ENCODE assay signal across 31 cellular contexts in the genomic region with DNA sequence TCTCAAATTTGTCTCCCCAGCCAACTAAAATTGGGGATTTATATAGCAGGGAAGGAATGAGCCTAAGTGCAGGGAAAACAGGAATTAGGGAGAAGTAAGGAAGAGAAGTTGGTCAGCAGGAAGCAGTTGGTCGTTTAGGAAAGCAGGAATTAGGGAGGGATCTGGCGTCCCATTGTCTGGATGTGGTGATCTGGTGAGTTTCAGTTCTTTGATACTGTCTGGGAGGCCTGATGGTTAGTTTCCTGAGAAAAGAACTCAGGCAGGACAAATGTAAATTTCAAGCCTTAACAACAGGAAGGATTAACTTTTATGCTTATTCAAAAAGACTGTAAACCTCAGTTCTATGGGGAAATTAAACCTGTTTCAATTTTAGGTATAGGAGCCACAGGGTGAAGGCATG.
"Had no signal": no experiment of that assay in that cellular context is flagged by ENCODE, and none has a peak within 500 bp of the region (broad histone marks: within the 10 kb centered on the region; RNA-seq: fewer than 3 reads in every experiment).

No MANE protein-coding gene starts in this region.

- H3K27me3 ChIP-seq: ascending aorta, brain microvascular endothelial cell, dorsolateral prefrontal cortex, gastrocnemius medialis, left lung, stomach, thyroid gland, upper lobe of left lung had no signal

- DNase-seq: activated CD4-positive, alpha-beta memory T cell treated with anti-CD3 and anti-CD28 coated beads for 36 hours; activated CD4-positive, alpha-beta T cell treated with anti-CD3 and anti-CD28 coated beads, Interleukin-2, amount 10 ng/mL, durations not matched to agents 24 days and 14 days; activated CD4-positive, CD25-positive, alpha-beta regulatory T cell treated with anti-CD3 and anti-CD28 coated beads, Interleukin-2, amount 50 U/mL, for 72 hours; activated CD8-positive, alpha-beta memory T cell treated with anti-CD3 and anti-CD28 coated beads, Interleukin-2, amount 50 U/mL, for 4 hours; activated effector memory CD4-positive, alpha-beta T cell treated with anti-CD3 and anti-CD28 coated beads, Interleukin-2, amount 50 U/mL, for 16 hours; activated naive CD4-positive, alpha-beta T cell treated with anti-CD3 and anti-CD28 coated beads, Interleukin-2, amount 10 ng/mL, durations not matched to agents 7 days and 5 days; activated naive CD8-positive, alpha-beta T cell treated with anti-CD3 and anti-CD28 coated beads, Interleukin-2, amount 10 ng/mL, durations not matched to agents 7 days and 5 days; activated T-cell treated with anti-CD3 and anti-CD28 coated beads, Interleukin-2, amount 50 U/mL, for 1 hour; dorsolateral prefrontal cortex; effector memory CD4-positive, alpha-beta T cell; erythroblast; gastrocnemius medialis; hypothalamus; kidney glomerular epithelial cell; left lung; naive B cell; nucleus accumbens; psoas muscle; stimulated activated CD4-positive, alpha-beta T cell treated with anti-CD3 and anti-CD28 coated beads, Interleukin-15, amount 100 ng/mL, for 24 hours; stimulated activated CD4-positive, alpha-beta T cell treated with anti-CD3 and anti-CD28 coated beads, Interleukin-2, amount 100 ng/mL, for 24 hours; stimulated activated naive B cell treated with anti-CD40 and anti-IgM and Interleukin-4, amounts not matched to agents 10 μg/mL and 1 μg/mL and 100 μg/mL, for 72 hours; stomach; thyroid gland; upper lobe of left lung; WERI-Rb-1 had no signal

- H3K4me1 ChIP-seq: ascending aorta, gastrocnemius medialis, left lung, parathyroid adenoma, psoas muscle, stomach, thyroid gland, upper lobe of left lung had no signal

- H3K27ac ChIP-seq: brain microvascular endothelial cell, coronary artery, dorsolateral prefrontal cortex, gastrocnemius medialis, left lung, parathyroid adenoma, psoas muscle, stomach, thyroid gland, upper lobe of left lung, WERI-Rb-1 had no signal

- H3K9ac ChIP-seq: parathyroid adenoma had no signal

- H3K9me3 Mint-ChIP-seq: activated CD4-positive, alpha-beta T cell treated with anti-CD3 and anti-CD28 coated beads, Interleukin-2, amount 10 ng/mL, durations not matched to agents 24 days and 14 days; activated naive CD4-positive, alpha-beta T cell treated with anti-CD3 and anti-CD28 coated beads, Interleukin-2, amount 10 ng/mL, durations not matched to agents 7 days and 5 days; activated naive CD8-positive, alpha-beta T cell treated with anti-CD3 and anti-CD28 coated beads, Interleukin-2, amount 10 ng/mL, durations not matched to agents 7 days and 5 days; activated T-helper 1 cell treated with anti-CD3 and anti-CD28 coated beads, Interleukin-12 subunit alpha, Interleukin-12 subunit beta, Interleukin-2, Interleukin-4 antibody, amounts not matched to agents 30 ng/mL and 10 ng/mL and 1 ng/mL, durations not matched to agents 14 hours and 24 hours and 36 hours; stimulated activated naive B cell treated with anti-CD40 and anti-IgM and Interleukin-4, amounts not matched to agents 10 μg/mL and 1 μg/mL and 100 μg/mL, for 72 hours had no signal

- H3K4me1 Mint-ChIP-seq: activated CD4-positive, alpha-beta T cell treated with anti-CD3 and anti-CD28 coated beads, Interleukin-2, amount 10 ng/mL, durations not matched to agents 24 days and 14 days; activated naive CD4-positive, alpha-beta T cell treated with anti-CD3 and anti-CD28 coated beads, Interleukin-2, amount 10 ng/mL, durations not matched to agents 7 days and 5 days; activated naive CD8-positive, alpha-beta T cell treated with anti-CD3 and anti-CD28 coated beads, Interleukin-2, amount 10 ng/mL, durations not matched to agents 7 days and 5 days; naive B cell; stimulated activated naive B cell treated with anti-CD40 and anti-IgM and Interleukin-4, amounts not matched to agents 10 μg/mL and 1 μg/mL and 100 μg/mL, for 72 hours had no signal

- H2AFZ ChIP-seq: parathyroid adenoma had no signal

- H3K36me3 ChIP-seq: ascending aorta, brain microvascular endothelial cell, gastrocnemius medialis, left lung, stomach, thyroid gland, upper lobe of left lung, WERI-Rb-1 had no signal

- H3K9me3 ChIP-seq: ascending aorta, gastrocnemius medialis, psoas muscle, thyroid gland had no signal

- H3K4me3 Mint-ChIP-seq: activated CD4-positive, alpha-beta memory T cell treated with anti-CD3 and anti-CD28 coated beads for 36 hours; activated CD4-positive, alpha-beta T cell treated with anti-CD3 and anti-CD28 coated beads, Interleukin-2, amount 10 ng/mL, durations not matched to agents 24 days and 14 days; activated naive CD4-positive, alpha-beta T cell treated with anti-CD3 and anti-CD28 coated beads, Interleukin-2, amount 10 ng/mL, durations not matched to agents 7 days and 5 days; activated naive CD8-positive, alpha-beta T cell treated with anti-CD3 and anti-CD28 coated beads, Interleukin-2, amount 10 ng/mL, durations not matched to agents 7 days and 5 days; activated T-helper 1 cell treated with anti-CD3 and anti-CD28 coated beads, Interleukin-12 subunit alpha, Interleukin-12 subunit beta, Interleukin-2, Interleukin-4 antibody, amounts not matched to agents 30 ng/mL and 10 ng/mL and 1 ng/mL, durations not matched to agents 14 hours and 24 hours and 36 hours; naive B cell; stimulated activated naive B cell treated with anti-CD40 and anti-IgM and Interleukin-4, amounts not matched to agents 10 μg/mL and 1 μg/mL and 100 μg/mL, for 72 hours had no signal

- H3K27ac Mint-ChIP-seq: activated CD4-positive, alpha-beta memory T cell treated with anti-CD3 and anti-CD28 coated beads for 36 hours; activated CD4-positive, alpha-beta T cell treated with anti-CD3 and anti-CD28 coated beads, Interleukin-2, amount 10 ng/mL, durations not matched to agents 24 days and 14 days; activated naive CD4-positive, alpha-beta T cell treated with anti-CD3 and anti-CD28 coated beads, Interleukin-2, amount 10 ng/mL, durations not matched to agents 7 days and 5 days; activated naive CD8-positive, alpha-beta T cell treated with anti-CD3 and anti-CD28 coated beads, Interleukin-2, amount 10 ng/mL, durations not matched to agents 7 days and 5 days; activated T-helper 1 cell treated with anti-CD3 and anti-CD28 coated beads, Interleukin-12 subunit alpha, Interleukin-12 subunit beta, Interleukin-2, Interleukin-4 antibody, amounts not matched to agents 30 ng/mL and 10 ng/mL and 1 ng/mL, durations not matched to agents 14 hours and 24 hours and 36 hours; naive B cell; stimulated activated naive B cell treated with anti-CD40 and anti-IgM and Interleukin-4, amounts not matched to agents 10 μg/mL and 1 μg/mL and 100 μg/mL, for 72 hours had no signal

- H3K4me3 ChIP-seq: coronary artery, dorsolateral prefrontal cortex, gastrocnemius medialis, left lung, lung, psoas muscle, stomach, thyroid gland, upper lobe of left lung had no signal

- H3K79me2 ChIP-seq: parathyroid adenoma had no signal

- H3K36me3 Mint-ChIP-seq: activated CD4-positive, alpha-beta memory T cell treated with anti-CD3 and anti-CD28 coated beads for 36 hours; activated naive CD4-positive, alpha-beta T cell treated with anti-CD3 and anti-CD28 coated beads, Interleukin-2, amount 10 ng/mL, durations not matched to agents 7 days and 5 days; activated naive CD8-positive, alpha-beta T cell treated with anti-CD3 and anti-CD28 coated beads, Interleukin-2, amount 10 ng/mL, durations not matched to agents 7 days and 5 days; naive B cell; stimulated activated naive B cell treated with anti-CD40 and anti-IgM and Interleukin-4, amounts not matched to agents 10 μg/mL and 1 μg/mL and 100 μg/mL, for 72 hours had no signal

- ATAC-seq: gastrocnemius medialis; left lung; psoas muscle; stimulated activated naive B cell treated with anti-CD40 and anti-IgM and Interleukin-4, amounts not matched to agents 10 μg/mL and 1 μg/mL and 100 μg/mL, for 72 hours had no signal

- H3K27me3 Mint-ChIP-seq: activated CD4-positive, alpha-beta memory T cell treated with anti-CD3 and anti-CD28 coated beads for 36 hours; activated CD4-positive, alpha-beta T cell treated with anti-CD3 and anti-CD28 coated beads, Interleukin-2, amount 10 ng/mL, durations not matched to agents 24 days and 14 days; activated naive CD4-positive, alpha-beta T cell treated with anti-CD3 and anti-CD28 coated beads, Interleukin-2, amount 10 ng/mL, durations not matched to agents 7 days and 5 days; naive B cell; stimulated activated naive B cell treated with anti-CD40 and anti-IgM and Interleukin-4, amounts not matched to agents 10 μg/mL and 1 μg/mL and 100 μg/mL, for 72 hours had no signal
